ENCODE assay signal across 16 cellular contexts in the genomic region with DNA sequence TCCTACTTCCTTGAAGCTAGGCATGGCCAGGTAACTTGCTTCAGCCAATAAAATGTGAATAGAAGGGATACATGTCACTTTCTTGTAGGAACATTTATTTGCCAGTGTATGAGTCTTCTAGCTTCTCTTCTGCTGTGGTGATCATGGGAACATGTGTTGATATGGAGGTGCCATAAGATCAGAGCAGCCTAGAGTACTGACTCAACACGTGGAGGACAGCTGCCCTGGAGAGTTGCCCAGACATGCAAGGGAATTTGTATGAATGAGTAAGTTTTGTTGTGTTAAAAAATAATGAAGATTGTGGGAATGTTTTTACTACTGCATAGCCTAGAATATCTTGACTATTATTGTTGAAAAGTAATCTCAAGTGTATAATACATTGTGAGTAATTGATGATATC.
A peak's percentile ranks its signal among the peaks of the same experiment; 100 is the strongest.
DNase-seq lines count a peak whose midpoint lies in the region; ATAC-seq and TF ChIP-seq lines count a peak whose summit lies in the region.
"Had no signal": no experiment of that assay in that cellular context is flagged by ENCODE, and none has a peak within 500 bp of the region (broad histone marks: within the 10 kb centered on the region; RNA-seq: fewer than 3 reads in every experiment).

No MANE protein-coding gene starts in this region.

- no peaks in the 10 kb centered on the region for H3K36me3 ChIP-seq in adipocyte (ENCODE audit: control insufficient read depth, insufficient read depth, low read length, severe bottlenecking)
- H3K36me3 ChIP-seq: gastroesophageal sphincter had no signal

- intact Hi-C loops in posterior vena cava (cut with DNase I) = no loop called here

- ATAC-seq in SK-N-SH treated with all-trans-retinoic acid at 6 μM for 48 hours = no peak
- no peak for ATAC-seq in GM18520 (IDR thresholded peaks at IDR 0.05; ENCODE audit: unreplicated experiment)
- ATAC-seq: activated CD8-positive, alpha-beta memory T cell treated with anti-CD3 and anti-CD28 coated beads, Interleukin-2, amount 10 ng/mL, durations not matched to agents 7 days and 5 days; gastroesophageal sphincter; stimulated activated naive CD8-positive, alpha-beta T cell treated with anti-CD3 and anti-CD28 coated beads, Interleukin-15, amount 100 ng/mL, for 72 hours; WTC11 had no signal

- no peaks in the 10 kb centered on the region for H3K9me3 ChIP-seq in adipocyte (ENCODE audit: control insufficient read depth, low read length)
- H3K9me3 ChIP-seq: gastroesophageal sphincter had no signal

- no peak for TF ChIP-seq CTCF in fibroblast of pulmonary artery (IDR thresholded peaks at IDR 0.05; ENCODE audit: low read length, missing control alignments)

- no peak overlapping the region for H3K9ac ChIP-seq in adipocyte (ENCODE audit: low read length)

- DNase-seq in GM03348 (ENCODE audit: low spot score) (peak; percentile 60), adipocyte (ENCODE audit: low read depth) (peak; percentile 70), fibroblast of pulmonary artery (ENCODE audit: low read depth) (peak; percentile 78), posterior vena cava (ENCODE audit: low spot score) (peak; percentile 76), NCI-H748 treated with DMSO at 0.1 percent for 48 hours (lab: John Stamatoyannopoulos, UW) (no peak), activated gamma-delta T cell treated with Interleukin-2 at 50 U/mL for 16 hours (no peak)
- DNase-seq: activated CD8-positive, alpha-beta memory T cell treated with anti-CD3 and anti-CD28 coated beads, Interleukin-2, amount 10 ng/mL, durations not matched to agents 7 days and 5 days; cortex of kidney; kidney; naive B cell; NCI-H2171; stimulated activated naive CD8-positive, alpha-beta T cell treated with anti-CD3 and anti-CD28 coated beads, Interleukin-15, amount 100 ng/mL, for 72 hours had no signal

- peaks cover 11% of the 10 kb centered on the region for H3K4me1 ChIP-seq in adipocyte (ENCODE audit: control insufficient read depth, insufficient read depth, low read length)
- H3K4me1 ChIP-seq: gastroesophageal sphincter had no signal

- no peak overlapping the region for H3K4me3 ChIP-seq in adipocyte (ENCODE audit: low read length)
- no peak overlapping the region for H3K4me3 ChIP-seq in fibroblast of pulmonary artery (replicated peaks; ENCODE audit: low read depth, low read length)
- H3K4me3 ChIP-seq: gastroesophageal sphincter had no signal

- no peaks in the 10 kb centered on the region for H3K27me3 ChIP-seq in adipocyte (replicated peaks; ENCODE audit: control insufficient read depth, insufficient read depth, low read length)
- H3K27me3 ChIP-seq: gastroesophageal sphincter had no signal

TF ChIP-seq in SK-N-SH treated with all-trans-retinoic acid at 6 μM for 48 hours, 23 proteins besides CTCF, POLR2A, EP300 and RAD21:
- TF ChIP-seq ZFP3 (CRISPR knock-in tag; IDR thresholded peaks at IDR 0.05) (no peak), ZNF565 (CRISPR knock-in tag; conservative IDR thresholded peaks at IDR 0.05; ENCODE audit: low read depth) (no peak), ISL1 (CRISPR knock-in tag; IDR thresholded peaks at IDR 0.05) (no peak), GLIS3 (CRISPR knock-in tag; IDR thresholded peaks at IDR 0.05) (no peak), CSDC2 (CRISPR knock-in tag; IDR thresholded peaks at IDR 0.05) (no peak), ZNF8 (CRISPR knock-in tag; IDR thresholded peaks at IDR 0.05) (no peak), SNAI2 (CRISPR knock-in tag; IDR thresholded peaks at IDR 0.05) (no peak), OSR1 (CRISPR knock-in tag; IDR thresholded peaks at IDR 0.05) (no peak), RARB (CRISPR knock-in tag; IDR thresholded peaks at IDR 0.05) (no peak), PPARA (CRISPR knock-in tag; IDR thresholded peaks at IDR 0.05; ENCODE audit: borderline replicate concordance) (no peak)
- TF ChIP-seq, protein P1, sequence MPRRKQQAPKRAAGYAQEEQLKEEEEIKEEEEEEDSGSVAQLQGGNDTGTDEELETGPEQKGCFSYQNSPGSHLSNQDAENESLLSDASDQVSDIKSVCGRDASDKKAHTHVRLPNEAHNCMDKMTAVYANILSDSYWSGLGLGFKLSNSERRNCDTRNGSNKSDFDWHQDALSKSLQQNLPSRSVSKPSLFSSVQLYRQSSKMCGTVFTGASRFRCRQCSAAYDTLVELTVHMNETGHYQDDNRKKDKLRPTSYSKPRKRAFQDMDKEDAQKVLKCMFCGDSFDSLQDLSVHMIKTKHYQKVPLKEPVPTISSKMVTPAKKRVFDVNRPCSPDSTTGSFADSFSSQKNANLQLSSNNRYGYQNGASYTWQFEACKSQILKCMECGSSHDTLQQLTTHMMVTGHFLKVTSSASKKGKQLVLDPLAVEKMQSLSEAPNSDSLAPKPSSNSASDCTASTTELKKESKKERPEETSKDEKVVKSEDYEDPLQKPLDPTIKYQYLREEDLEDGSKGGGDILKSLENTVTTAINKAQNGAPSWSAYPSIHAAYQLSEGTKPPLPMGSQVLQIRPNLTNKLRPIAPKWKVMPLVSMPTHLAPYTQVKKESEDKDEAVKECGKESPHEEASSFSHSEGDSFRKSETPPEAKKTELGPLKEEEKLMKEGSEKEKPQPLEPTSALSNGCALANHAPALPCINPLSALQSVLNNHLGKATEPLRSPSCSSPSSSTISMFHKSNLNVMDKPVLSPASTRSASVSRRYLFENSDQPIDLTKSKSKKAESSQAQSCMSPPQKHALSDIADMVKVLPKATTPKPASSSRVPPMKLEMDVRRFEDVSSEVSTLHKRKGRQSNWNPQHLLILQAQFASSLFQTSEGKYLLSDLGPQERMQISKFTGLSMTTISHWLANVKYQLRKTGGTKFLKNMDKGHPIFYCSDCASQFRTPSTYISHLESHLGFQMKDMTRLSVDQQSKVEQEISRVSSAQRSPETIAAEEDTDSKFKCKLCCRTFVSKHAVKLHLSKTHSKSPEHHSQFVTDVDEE (CRISPR knock-in tag; IDR thresholded peaks at IDR 0.05) = no peak
- TF ChIP-seq, protein P2, sequence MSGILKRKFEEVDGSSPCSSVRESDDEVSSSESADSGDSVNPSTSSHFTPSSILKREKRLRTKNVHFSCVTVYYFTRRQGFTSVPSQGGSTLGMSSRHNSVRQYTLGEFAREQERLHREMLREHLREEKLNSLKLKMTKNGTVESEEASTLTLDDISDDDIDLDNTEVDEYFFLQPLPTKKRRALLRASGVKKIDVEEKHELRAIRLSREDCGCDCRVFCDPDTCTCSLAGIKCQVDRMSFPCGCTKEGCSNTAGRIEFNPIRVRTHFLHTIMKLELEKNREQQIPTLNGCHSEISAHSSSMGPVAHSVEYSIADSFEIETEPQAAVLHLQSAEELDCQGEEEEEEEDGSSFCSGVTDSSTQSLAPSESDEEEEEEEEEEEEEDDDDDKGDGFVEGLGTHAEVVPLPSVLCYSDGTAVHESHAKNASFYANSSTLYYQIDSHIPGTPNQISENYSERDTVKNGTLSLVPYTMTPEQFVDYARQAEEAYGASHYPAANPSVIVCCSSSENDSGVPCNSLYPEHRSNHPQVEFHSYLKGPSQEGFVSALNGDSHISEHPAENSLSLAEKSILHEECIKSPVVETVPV (CRISPR knock-in tag; IDR thresholded peaks at IDR 0.05) = no peak
- TF ChIP-seq, protein P3, sequence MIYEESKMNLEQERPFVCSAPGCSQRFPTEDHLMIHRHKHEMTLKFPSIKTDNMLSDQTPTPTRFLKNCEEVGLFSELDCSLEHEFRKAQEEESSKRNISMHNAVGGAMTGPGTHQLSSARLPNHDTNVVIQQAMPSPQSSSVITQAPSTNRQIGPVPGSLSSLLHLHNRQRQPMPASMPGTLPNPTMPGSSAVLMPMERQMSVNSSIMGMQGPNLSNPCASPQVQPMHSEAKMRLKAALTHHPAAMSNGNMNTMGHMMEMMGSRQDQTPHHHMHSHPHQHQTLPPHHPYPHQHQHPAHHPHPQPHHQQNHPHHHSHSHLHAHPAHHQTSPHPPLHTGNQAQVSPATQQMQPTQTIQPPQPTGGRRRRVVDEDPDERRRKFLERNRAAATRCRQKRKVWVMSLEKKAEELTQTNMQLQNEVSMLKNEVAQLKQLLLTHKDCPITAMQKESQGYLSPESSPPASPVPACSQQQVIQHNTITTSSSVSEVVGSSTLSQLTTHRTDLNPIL (CRISPR knock-in tag; IDR thresholded peaks at IDR 0.05; ENCODE audit: low read depth) = no peak

Comparison
In these comparisons a context has a peak if more than half of its experiments do, and no peak if none do; other contexts are left out.
1. DNase-seq: peak in GM03348 (single experiment), adipocyte (single experiment), fibroblast of pulmonary artery (single experiment) and posterior vena cava (single experiment); none in NCI-H748 treated with DMSO at 0.1 percent for 48 hours (single experiment) and activated gamma-delta T cell treated with Interleukin-2 at 50 U/mL for 16 hours (single experiment).